8 cellular contexts compared by ENCODE assay signal in genomic region chr1:27522148-27522859, GRCh38. TPM values are rescaled to one million over a fixed set of nuclear protein-coding genes. Genes with fewer than 3 reads are reported as not detected.
DNase-seq lines count a peak whose midpoint lies in the region; ATAC-seq and TF ChIP-seq lines count a peak whose summit lies in the region.

No MANE protein-coding gene starts in this region.

- no peak for TF ChIP-seq EP300 in SK-N-SH (IDR thresholded peaks at IDR 0.05; ENCODE audit: borderline replicate concordance in 1 of 2, low read depth in 1 of 2, low read length in 1 of 2)

- H3K9me3 ChIP-seq in WERI-Rb-1 (ENCODE audit: severe bottlenecking) (no peaks in the 10 kb centered on the region), breast epithelium (no peaks in the 10 kb centered on the region), upper lobe of right lung (no peaks in the 10 kb centered on the region), SK-N-SH (no peaks in the 10 kb centered on the region)

- H3K4me1 Mint-ChIP-seq in nephron = peaks cover 93% of the 10 kb centered on the region

- 92% methylated on average over 16 of the region's 20 CpGs for WGBS in SK-N-SH (ENCODE audit: low lambda C conversion rate)

- H3K9ac ChIP-seq in SK-N-SH = no peak overlapping the region

- no peaks in the 10 kb centered on the region for H3K36me3 ChIP-seq in WERI-Rb-1
- H3K36me3 ChIP-seq in breast epithelium = no peaks in the 10 kb centered on the region
- no peaks in the 10 kb centered on the region for H3K36me3 ChIP-seq in upper lobe of right lung
- H3K36me3 ChIP-seq in SK-N-SH (replicated peaks in 1 of 2; ENCODE audit: control insufficient read depth in 1 of 2, insufficient read depth in 2 of 2, low read length in 1 of 2) = no peaks in the 10 kb centered on the region

- CTCF ChIA-PET in SK-N-SH (lab: Yijun Ruan, JAX) = interaction anchor here (0.7 to 2.1 kb wide), 9 partner anchors 11 to 222 kb away, joined by 3 to 11 read pairs (median 4); no protein-coding TSS in a partner anchor

- ATAC-seq in upper lobe of right lung = no peak

- peak overlapping the region; percentile 33 for H3K4me3 ChIP-seq in Jurkat, Clone E6-1 (ENCODE audit: low read length)
- H3K4me3 ChIP-seq in WERI-Rb-1 (ENCODE audit: low read depth, low read length) (no peak overlapping the region), breast epithelium (peak overlapping the region in 2 of 3 donors; percentile 5 to 33), upper lobe of right lung (peak overlapping the region; percentile 21), SK-N-SH (ENCODE audit: low read depth in 2 of 2, low read length in 1 of 2) (no peak overlapping the region)

- H2AFZ ChIP-seq in SK-N-SH (ENCODE audit: low read depth) = no peak overlapping the region

- TF ChIP-seq RAD21 in SK-N-SH (IDR thresholded peaks at IDR 0.05; ENCODE audit: low read length) = no peak

- no peaks in the 10 kb centered on the region for H3K27me3 ChIP-seq in WERI-Rb-1 (ENCODE audit: insufficient read depth, low read depth, severe bottlenecking)
- no peaks in the 10 kb centered on the region for H3K27me3 ChIP-seq in breast epithelium
- no peaks in the 10 kb centered on the region for H3K27me3 ChIP-seq in upper lobe of right lung
- no peaks in the 10 kb centered on the region for H3K27me3 ChIP-seq in SK-N-SH (ENCODE audit: insufficient read depth)

- H3K4me2 ChIP-seq in SK-N-SH = no peak overlapping the region

- H3K27ac ChIP-seq in WERI-Rb-1 = peak overlapping the region; percentile 59; the same call in 1 of the 2 replicates
- peak overlapping the region; percentile 52 to 82 for H3K27ac ChIP-seq in breast epithelium
- peak overlapping the region; percentile 75 for H3K27ac ChIP-seq in upper lobe of right lung
- peak overlapping the region in 1 of 2 experiments; percentile 54; a peak in 1 of 4 replicates for H3K27ac ChIP-seq in SK-N-SH (ENCODE audit: low read depth in 2 of 2, low read length in 1 of 2)

- H3K4me1 ChIP-seq in breast epithelium (peaks cover 24 to 27% of the 10 kb centered on the region in 2 donors), upper lobe of right lung (peaks cover 72% of the 10 kb centered on the region), SK-N-SH (ENCODE audit: control insufficient read depth in 1 of 2, insufficient read depth in 2 of 2, low read depth in 1 of 2, low read length in 1 of 2) (peaks cover 3 to 81% of the 10 kb centered on the region in 2 experiments; a peak in 1 of 4 replicates)

- H3F3A ChIP-seq in SK-N-SH (replicated peaks; ENCODE audit: insufficient read depth) = no peaks in the 10 kb centered on the region

- no peaks in the 10 kb centered on the region for H3K27me3 Mint-ChIP-seq in nephron (ENCODE audit: low read depth)

- no peak for TF ChIP-seq POLR2A in breast epithelium (IDR thresholded peaks at IDR 0.05)

- intact Hi-C loops in breast epithelium (cut with DNase I; ENCODE audit: low total_unique reads) = loop anchor here (2.0 to 5.0 kb wide), 2 partner anchors 72 to 1150 kb away; partner anchors contain the start of gene ZNF683
- intact Hi-C loops in upper lobe of right lung (cut with DNase I) = no loop called here

- H3K79me2 ChIP-seq in SK-N-SH (ENCODE audit: insufficient read depth) = no peaks in the 10 kb centered on the region

- no peaks in the 10 kb centered on the region for H3K9me3 Mint-ChIP-seq in nephron

- POLR2A ChIA-PET in SK-N-SH (lab: Yijun Ruan, JAX) = no interaction called here

- peak; percentile 32 for DNase-seq in Jurkat, Clone E6-1 (ENCODE audit: low read depth, low spot score)
- peak; percentile 31 for DNase-seq in WERI-Rb-1
- DNase-seq in breast epithelium (ENCODE audit: low spot score in 2 of 2) = peak in 1 of 2 donors; percentile 62
- DNase-seq in upper lobe of right lung = no peak
- DNase-seq in NCI-H1048 (lab: John Stamatoyannopoulos, UW) = no peak
- DNase-seq in SK-N-SH = no peak
- DNase-seq in SKM-1 (lab: John Stamatoyannopoulos, UW; ENCODE audit: unreplicated experiment) = no peak

- no peaks in the 10 kb centered on the region for H3K9me2 ChIP-seq in SK-N-SH

- H3K4me3 Mint-ChIP-seq in nephron = peak overlapping the region; percentile 45 to 67 (median 57)

- TF ChIP-seq CTCF in WERI-Rb-1 (IDR thresholded peaks at IDR 0.05; ENCODE audit: low read depth, low read length) = no peak
- TF ChIP-seq CTCF in breast epithelium (IDR thresholded peaks at IDR 0.05) = no peak
- TF ChIP-seq CTCF in nephron (IDR thresholded peaks at IDR 0.05; ENCODE audit: unreplicated experiment in 3 of 3) = no peak
- TF ChIP-seq CTCF in upper lobe of right lung (IDR thresholded peaks at IDR 0.05) = no peak
- TF ChIP-seq CTCF in SK-N-SH (IDR thresholded peaks at IDR 0.05) = no peak

- peak overlapping the region; percentile 94 to 99 (median 98) for H3K27ac Mint-ChIP-seq in nephron

- H4K20me1 ChIP-seq in SK-N-SH (ENCODE audit: insufficient read depth) = no peaks in the 10 kb centered on the region

- no peaks in the 10 kb centered on the region for H3K36me3 Mint-ChIP-seq in nephron (ENCODE audit: low read depth)

TF ChIP-seq in SK-N-SH, 30 proteins besides CTCF, POLR2A, EP300 and RAD21:
- TF ChIP-seq NRF1 (IDR thresholded peaks at IDR 0.05; ENCODE audit: low read depth, low read length) = no peak
- TF ChIP-seq JUND (IDR thresholded peaks at IDR 0.05) = no peak
- TF ChIP-seq POLR2AphosphoS5 (IDR thresholded peaks at IDR 0.05; ENCODE audit: low read depth, low read length) = no peak
- no peak for TF ChIP-seq FOXJ3 (CRISPR knock-in tag; IDR thresholded peaks at IDR 0.05)

RNA-seq across cellular contexts. Expression of gene WASF2, which starts 32.3 kb away (rescaled TPM):
- 41.8 TPM for polyA plus RNA-seq in Jurkat, Clone E6-1 (2012; ENCODE audit: insufficient read depth, insufficient read length)
- total RNA-seq in breast epithelium (10 to 100 TPM; 41.6 to 93.5 (median 43.2) TPM), upper lobe of right lung (156 TPM)
- polyA plus RNA-seq in SK-N-SH (2012; rRNA removed) = 23.0 and 27.1 TPM in 2 replicates
- 18.4 and 22.2 TPM in 2 replicates for polyA plus RNA-seq in SK-N-SH (2012; cell fraction: cytosol; rRNA removed)
- 25.1 and 25.5 TPM in 2 replicates for polyA plus RNA-seq in SK-N-SH (2012; cell fraction: nucleus; rRNA removed)

Comparison
In these comparisons a context has a peak if more than half of its experiments do, and no peak if none do; other contexts are left out.
1. DNase-seq: peak in Jurkat, Clone E6-1 (single experiment) and WERI-Rb-1 (single experiment); none in upper lobe of right lung (single experiment), NCI-H1048 (single experiment), SK-N-SH (single experiment) and SKM-1 (single experiment).
2. H3K4me3 ChIP-seq: peak in Jurkat, Clone E6-1 (single experiment), breast epithelium (2 of 3) and upper lobe of right lung (single experiment); none in WERI-Rb-1 (single experiment) and SK-N-SH (0 of 2).